Comparison of ENCODE assay signal across 17 cellular contexts in genomic region chr6:109507490-109508072, GRCh38.
"Had no signal": no experiment of that assay in that cellular context is flagged by ENCODE, and none has a peak within 500 bp of the region (broad histone marks: within the 10 kb centered on the region; RNA-seq: fewer than 3 reads in every experiment).

No MANE protein-coding gene starts in this region.

- ATAC-seq: natural killer cell treated with Interleukin-12 subunit alpha and Interleukin-12 subunit beta and Interleukin-15 and Interleukin-18, amount 100 ng/mL, for 72 hours; psoas muscle; right lobe of liver; stimulated activated naive CD8-positive, alpha-beta T cell treated with anti-CD3 and anti-CD28 coated beads, Interleukin-15, amount 100 ng/mL, for 72 hours had no signal

- H3K36me3 Mint-ChIP-seq: natural killer cell treated with Interleukin-12 subunit alpha and Interleukin-12 subunit beta and Interleukin-15 and Interleukin-18, amount 100 ng/mL, for 72 hours had no signal

- H3K27ac ChIP-seq: cardiac muscle cell, colonic mucosa, psoas muscle, right lobe of liver, testis had no signal

- H3K9me3 Mint-ChIP-seq: activated T-helper 1 cell treated with anti-CD3 and anti-CD28 coated beads, Interleukin-12 subunit alpha, Interleukin-12 subunit beta, Interleukin-2, Interleukin-4 antibody, amounts not matched to agents 30 ng/mL and 10 ng/mL and 1 ng/mL, durations not matched to agents 14 hours and 24 hours and 36 hours; immature natural killer cell; natural killer cell treated with Interleukin-12 subunit alpha and Interleukin-12 subunit beta and Interleukin-15 and Interleukin-18, amount 100 ng/mL, for 72 hours; stimulated activated naive CD8-positive, alpha-beta T cell treated with anti-CD3 and anti-CD28 coated beads, Interleukin-15, amount 100 ng/mL, for 72 hours had no signal

- H3K36me3 ChIP-seq: cardiac muscle cell, colonic mucosa, right lobe of liver had no signal

- H3K4me2 ChIP-seq: smooth muscle cell had no signal

- H3K4me1 ChIP-seq: colonic mucosa, psoas muscle had no signal

- H3K4me3 ChIP-seq: cardiac muscle cell, colonic mucosa, psoas muscle, right lobe of liver, smooth muscle cell, testis had no signal

- H3K4me3 Mint-ChIP-seq: activated CD4-positive, alpha-beta T cell treated with anti-CD3 and anti-CD28 coated beads, Interleukin-2, amount 10 ng/mL, durations not matched to agents 7 days and 5 days; activated T-helper 1 cell treated with anti-CD3 and anti-CD28 coated beads, Interleukin-12 subunit alpha, Interleukin-12 subunit beta, Interleukin-2, Interleukin-4 antibody, amounts not matched to agents 30 ng/mL and 10 ng/mL and 1 ng/mL, durations not matched to agents 14 hours and 24 hours and 36 hours; immature natural killer cell; natural killer cell treated with Interleukin-12 subunit alpha and Interleukin-12 subunit beta and Interleukin-15 and Interleukin-18, amount 100 ng/mL, for 72 hours; stimulated activated naive CD8-positive, alpha-beta T cell treated with anti-CD3 and anti-CD28 coated beads, Interleukin-15, amount 100 ng/mL, for 72 hours had no signal

- H3K27me3 ChIP-seq: cardiac muscle cell, colonic mucosa, right lobe of liver, testis had no signal

- H3K9me3 ChIP-seq: colonic mucosa, psoas muscle, right lobe of liver, testis had no signal

- H3K27me3 Mint-ChIP-seq: natural killer cell treated with Interleukin-12 subunit alpha and Interleukin-12 subunit beta and Interleukin-15 and Interleukin-18, amount 100 ng/mL, for 72 hours; stimulated activated naive CD8-positive, alpha-beta T cell treated with anti-CD3 and anti-CD28 coated beads, Interleukin-15, amount 100 ng/mL, for 72 hours had no signal

- H3K27ac Mint-ChIP-seq: activated CD4-positive, alpha-beta T cell treated with anti-CD3 and anti-CD28 coated beads, Interleukin-2, amount 10 ng/mL, durations not matched to agents 7 days and 5 days; activated T-helper 1 cell treated with anti-CD3 and anti-CD28 coated beads, Interleukin-12 subunit alpha, Interleukin-12 subunit beta, Interleukin-2, Interleukin-4 antibody, amounts not matched to agents 30 ng/mL and 10 ng/mL and 1 ng/mL, durations not matched to agents 14 hours and 24 hours and 36 hours; immature natural killer cell; natural killer cell treated with Interleukin-12 subunit alpha and Interleukin-12 subunit beta and Interleukin-15 and Interleukin-18, amount 100 ng/mL, for 72 hours had no signal

- DNase-seq: activated CD4-positive, alpha-beta T cell treated with anti-CD3 and anti-CD28 coated beads, Interleukin-2, amount 10 ng/mL, durations not matched to agents 7 days and 5 days; activated CD8-positive, alpha-beta memory T cell treated with anti-CD3 and anti-CD28 coated beads for 24 hours; activated naive CD4-positive, alpha-beta T cell; aorta; colonic mucosa; glutamatergic neuron; hypothalamus; immature natural killer cell; psoas muscle; right lobe of liver; stimulated activated naive CD8-positive, alpha-beta T cell treated with anti-CD3 and anti-CD28 coated beads, Interleukin-15, amount 100 ng/mL, for 72 hours; SW 1271; testis had no signal

- H3K4me1 Mint-ChIP-seq: activated CD4-positive, alpha-beta T cell treated with anti-CD3 and anti-CD28 coated beads, Interleukin-2, amount 10 ng/mL, durations not matched to agents 7 days and 5 days; immature natural killer cell; stimulated activated naive CD8-positive, alpha-beta T cell treated with anti-CD3 and anti-CD28 coated beads, Interleukin-15, amount 100 ng/mL, for 72 hours had no signal
